ENCODE assay signal across 8 cellular contexts in the genomic region with DNA sequence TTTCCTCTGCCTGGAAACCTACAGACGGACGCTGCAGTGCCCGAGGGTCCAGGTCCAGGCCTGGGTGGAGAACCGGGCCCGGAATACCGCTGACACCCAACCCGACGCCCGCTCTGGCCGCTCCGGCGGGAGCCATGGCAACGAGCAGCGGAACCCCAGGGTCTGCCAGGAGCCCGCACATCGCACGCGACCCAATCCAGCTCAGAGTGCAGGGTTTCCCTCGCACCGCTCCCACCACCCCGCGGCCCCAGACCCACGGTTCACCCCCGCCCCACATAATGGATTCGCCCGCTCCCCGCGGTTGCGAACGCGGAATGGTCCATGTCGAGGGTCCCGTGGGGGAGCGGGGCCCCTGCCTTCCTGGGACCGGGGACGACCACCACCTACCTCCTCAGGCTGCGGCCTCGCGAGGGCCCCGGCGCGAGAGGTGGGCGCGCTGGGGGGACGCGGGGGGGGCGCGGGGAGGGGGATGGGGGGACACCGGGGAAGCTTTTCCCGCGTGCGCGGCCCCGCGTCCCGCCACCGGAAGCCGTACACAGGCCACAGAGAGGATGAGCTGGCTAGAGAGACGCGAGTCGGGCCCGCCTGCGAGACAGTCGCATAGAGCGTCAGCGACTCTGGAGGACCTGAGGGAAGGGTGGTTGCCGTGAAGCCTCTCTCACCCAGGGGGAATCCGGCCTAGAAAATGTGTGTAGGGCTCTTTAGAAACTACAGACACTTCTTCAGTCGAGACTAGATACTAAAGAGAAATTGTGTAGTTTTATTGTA. TPM values are rescaled to one million over a fixed set of nuclear protein-coding genes. Genes with fewer than 3 reads are reported as not detected.
DNase-seq lines count a peak whose midpoint lies in the region; ATAC-seq, FAIRE-seq and TF ChIP-seq lines count a peak whose summit lies in the region.

A gene with protein sequence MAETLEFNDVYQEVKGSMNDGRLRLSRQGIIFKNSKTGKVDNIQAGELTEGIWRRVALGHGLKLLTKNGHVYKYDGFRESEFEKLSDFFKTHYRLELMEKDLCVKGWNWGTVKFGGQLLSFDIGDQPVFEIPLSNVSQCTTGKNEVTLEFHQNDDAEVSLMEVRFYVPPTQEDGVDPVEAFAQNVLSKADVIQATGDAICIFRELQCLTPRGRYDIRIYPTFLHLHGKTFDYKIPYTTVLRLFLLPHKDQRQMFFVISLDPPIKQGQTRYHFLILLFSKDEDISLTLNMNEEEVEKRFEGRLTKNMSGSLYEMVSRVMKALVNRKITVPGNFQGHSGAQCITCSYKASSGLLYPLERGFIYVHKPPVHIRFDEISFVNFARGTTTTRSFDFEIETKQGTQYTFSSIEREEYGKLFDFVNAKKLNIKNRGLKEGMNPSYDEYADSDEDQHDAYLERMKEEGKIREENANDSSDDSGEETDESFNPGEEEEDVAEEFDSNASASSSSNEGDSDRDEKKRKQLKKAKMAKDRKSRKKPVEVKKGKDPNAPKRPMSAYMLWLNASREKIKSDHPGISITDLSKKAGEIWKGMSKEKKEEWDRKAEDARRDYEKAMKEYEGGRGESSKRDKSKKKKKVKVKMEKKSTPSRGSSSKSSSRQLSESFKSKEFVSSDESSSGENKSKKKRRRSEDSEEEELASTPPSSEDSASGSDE (minus strand): TSS at position 550 of the 768 bp plus-strand sequence. CDS start 771 bp downstream, outside the sequence.

- no TSS peak for BruUV-seq in endothelial cell of umbilical vein (replicated peaks; lab: Mats Ljungman, UMichigan)

- H4K20me1 ChIP-seq in endothelial cell of umbilical vein (replicated peaks; ENCODE audit: control insufficient read depth, extremely low read depth, insufficient read depth, low read length) = no peaks in the 10 kb centered on the region

- POLR2A ChIA-PET in endothelial cell of umbilical vein (lab: Charles Lee) = interaction anchor here (0.9 to 1.1 kb wide), 4 partner anchors 9 to 64 kb away, joined by 3 to 4 read pairs (median 3); no protein-coding TSS in a partner anchor

- peak; percentile 65 for DNase-seq in Caki2 (ENCODE audit: low read depth)
- DNase-seq in HT-29 (ENCODE audit: low spot score) = peak; percentile 91
- peak; percentile 87 for DNase-seq in NOMO-1 treated with dmso at 0.1 percent for 144 hours (lab: John Stamatoyannopoulos, UW; ENCODE audit: unreplicated experiment)
- peak; percentile 86 for DNase-seq in activated CD8-positive, alpha-beta memory T cell treated with anti-CD3 and anti-CD28 coated beads, Interleukin-2, amount 50 U/mL, for 4 hours
- DNase-seq in endothelial cell of umbilical vein (ENCODE audit: low read depth, low spot score) = peak; percentile 77
- DNase-seq in midbrain (lab: John Stamatoyannopoulos, UW) = peak; percentile 92
- peak; percentile 71 to 78 for DNase-seq in stimulated activated CD8-positive, alpha-beta memory T cell treated with anti-CD3 and anti-CD28 coated beads, Interleukin-2, amount 100 ng/mL, for 1 hour (ENCODE audit: low read depth in 2 of 2)

- H3K9ac ChIP-seq in endothelial cell of umbilical vein (replicated peaks; ENCODE audit: extremely low read depth, insufficient read depth, low read length) = peak within 1 kb of the TSS; percentile 85

- H3K9me1 ChIP-seq in endothelial cell of umbilical vein (replicated peaks; ENCODE audit: control insufficient read depth, extremely low read depth, insufficient read depth, low read length) = no peaks in the 10 kb centered on the region

- ATAC-seq in GM21360 (IDR thresholded peaks at IDR 0.05; ENCODE audit: unreplicated experiment) = peak; percentile 99

- peak within 1 kb of the TSS; percentile 54 for H3K27ac ChIP-seq in endothelial cell of umbilical vein (ENCODE audit: insufficient read depth, low read depth, low read length)

- in situ Hi-C loops in Caki2 (cut with HindIII; ENCODE audit: low pct_unique_long_range_greater_than_20kb, low sequenced_read_pairs) = no loop called here

- TF ChIP-seq POLR2A in endothelial cell of umbilical vein (IDR thresholded peaks at IDR 0.05; ENCODE audit: low read depth, low read length) = peak; percentile 82

- H2AFZ ChIP-seq in endothelial cell of umbilical vein (ENCODE audit: low read depth, low read length) = peak within 1 kb of the TSS; percentile 83

- H3K4me3 ChIP-seq in endothelial cell of umbilical vein (replicated peaks in 1 of 3; ENCODE audit: insufficient read depth in 1 of 3, low read depth in 1 of 3, low read length in 3 of 3) = peak within 1 kb of the TSS; percentile 58 to 82 (median 61)

- CTCF ChIA-PET in endothelial cell of umbilical vein (lab: Charles Lee) = interaction anchor here (0.9 to 1.6 kb wide), 9 partner anchors 10 to 495 kb away, joined by 3 to 10 read pairs (median 5); no protein-coding TSS in a partner anchor

- H3K4me2 ChIP-seq in endothelial cell of umbilical vein (ENCODE audit: insufficient read depth, low read length) = peak within 1 kb of the TSS; percentile 79

- peaks cover 28% of the 10 kb centered on the region for H3K79me2 ChIP-seq in endothelial cell of umbilical vein (ENCODE audit: control insufficient read depth, insufficient read depth, low read length)

- H3K27me3 ChIP-seq in endothelial cell of umbilical vein (ENCODE audit: control insufficient read depth in 2 of 2, insufficient read depth in 2 of 2, low read length in 2 of 2) = peaks cover 4 to 9% of the 10 kb centered on the region in 2 experiments

- intact Hi-C loops in endothelial cell of umbilical vein (cut with micrococcal nuclease) = loop anchor here (1.0 to 5.0 kb wide), 4 partner anchors 10 to 332 kb away; a partner anchor contains a TSS

- no peaks in the 10 kb centered on the region for H3K9me3 ChIP-seq in endothelial cell of umbilical vein (replicated peaks; ENCODE audit: control insufficient read depth, insufficient read depth, low read length)

- dilution Hi-C loops in endothelial cell of umbilical vein (cut with MboI; ENCODE audit: extremely low pct_ligation_motif_present, low sequenced_read_pairs) = no loop called here

- no peak for TF ChIP-seq CTCF in endothelial cell of umbilical vein (IDR thresholded peaks at IDR 0.05; ENCODE audit: extremely low read depth in 1 of 2, insufficient read depth in 1 of 2, low read depth in 1 of 2, low read length in 2 of 2)

- H3K36me3 ChIP-seq in endothelial cell of umbilical vein (ENCODE audit: control insufficient read depth in 2 of 2, extremely low read depth in 1 of 2, insufficient read depth in 2 of 2, low read length in 2 of 2) = peaks cover 14 to 18% of the 10 kb centered on the region in 2 experiments

- FAIRE-seq in endothelial cell of umbilical vein (lab: Jason Lieb, UNC) = peak; percentile 95

- peaks cover 17% of the 10 kb centered on the region for H3K4me1 ChIP-seq in endothelial cell of umbilical vein (ENCODE audit: control insufficient read depth, extremely low read depth, insufficient read depth, low read length)

TF ChIP-seq in endothelial cell of umbilical vein, 7 proteins besides CTCF, POLR2A, EP300 and RAD21:
- TF ChIP-seq, protein P1, sequence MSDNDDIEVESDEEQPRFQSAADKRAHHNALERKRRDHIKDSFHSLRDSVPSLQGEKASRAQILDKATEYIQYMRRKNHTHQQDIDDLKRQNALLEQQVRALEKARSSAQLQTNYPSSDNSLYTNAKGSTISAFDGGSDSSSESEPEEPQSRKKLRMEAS (IDR thresholded peaks at IDR 0.05; ENCODE audit: insufficient read depth, insufficient read length) = no peak
- TF ChIP-seq EZH2 (IDR thresholded peaks at IDR 0.05; ENCODE audit: borderline replicate concordance, low read depth, low read length, severe bottlenecking) (no peak), FOS (IDR thresholded peaks at IDR 0.05; ENCODE audit: borderline replicate concordance, insufficient read depth, low read length) (no peak), MYC (IDR thresholded peaks at IDR 0.05; ENCODE audit: low read depth, low read length) (peak; percentile 61), GATA2 (IDR thresholded peaks at IDR 0.05; ENCODE audit: insufficient read depth, insufficient read length, low read depth, low read length) (no peak), POLR2AphosphoS5 (IDR thresholded peaks at IDR 0.05; ENCODE audit: insufficient read depth, low read depth, low read length) (peak; percentile 74), JUN (IDR thresholded peaks at IDR 0.05; ENCODE audit: borderline replicate concordance, insufficient read depth, insufficient read length, low read depth) (no peak)
TF ChIP-seq in endothelial cell of umbilical vein: peak in this region for 2.

RNA-seq across cellular contexts. Expression of the gene that starts here (rescaled TPM):
- 85.5 and 147 TPM in 2 replicates for total RNA-seq in Caki2 (2014; rRNA removed; shearing (Covaris generic); ENCODE audit: low replicate concordance)
- total RNA-seq in HT-29 (2014; rRNA removed; shearing (Covaris generic)) = 181 and 210 TPM in 2 replicates
- total RNA-seq in endothelial cell of umbilical vein = 140 and 146 TPM in 2 replicates
- polyA plus RNA-seq in endothelial cell of umbilical vein = 123 and 130 TPM in 2 replicates
- polyA plus RNA-seq in endothelial cell of umbilical vein (2011; cell fraction: cytosol; rRNA removed) = 150 and 190 TPM in 2 replicates
- polyA plus RNA-seq in endothelial cell of umbilical vein (2011; cell fraction: nucleus; rRNA removed) = 106 and 107 TPM in 2 replicates
- 106 and 145 TPM in 2 replicates for polyA plus RNA-seq in endothelial cell of umbilical vein (2012)
- 121 and 142 TPM in 2 replicates for polyA minus RNA-seq in endothelial cell of umbilical vein
- 156 TPM for polyA minus RNA-seq in endothelial cell of umbilical vein (2011; cell fraction: cytosol; rRNA and poly(A)+ RNA removed)
- polyA minus RNA-seq in endothelial cell of umbilical vein (2011; cell fraction: nucleus; rRNA and poly(A)+ RNA removed) = 22.6 and 36.0 TPM in 2 replicates

Comparison
In these comparisons a context has a peak if more than half of its experiments do, and no peak if none do; other contexts are left out.
1. Peak in every context shown above with its lines: DNase-seq, ATAC-seq, H3K4me3 ChIP-seq and H3K27ac ChIP-seq.